8 cellular contexts compared by ENCODE assay signal in genomic region chr9:83957029-83957513, GRCh38. TPM values are rescaled to one million over a fixed set of nuclear protein-coding genes. Genes with fewer than 3 reads are reported as not detected.
DNase-seq lines count a peak whose midpoint lies in the region; ATAC-seq and TF ChIP-seq lines count a peak whose summit lies in the region.

No MANE protein-coding gene starts in this region.

- no peaks in the 10 kb centered on the region for H3K27me3 ChIP-seq in HUES64 (ENCODE audit: insufficient read depth, low read length)
- no peaks in the 10 kb centered on the region for H3K27me3 ChIP-seq in naive thymus-derived CD4-positive, alpha-beta T cell (ENCODE audit: control insufficient read depth in 2 of 2, insufficient read depth in 2 of 2, low read length in 2 of 2)

- peaks cover 3% of the 10 kb centered on the region; the same call in 1 of the 2 replicates for H3K4me1 ChIP-seq in HUES64 (ENCODE audit: insufficient read depth, low read length)
- H3K4me1 ChIP-seq in naive thymus-derived CD4-positive, alpha-beta T cell (ENCODE audit: control insufficient read depth in 2 of 2, insufficient read depth in 2 of 2, low read length in 2 of 2): peaks cover 4 to 13% of the 10 kb centered on the region in 2 donors

- WGBS in HUES64: 34% methylated on average over 12 of the region's 12 CpGs

- H3K9me3 ChIP-seq in HUES64 (ENCODE audit: insufficient read depth, low read depth, low read length): no peaks in the 10 kb centered on the region
- H3K9me3 ChIP-seq in naive thymus-derived CD4-positive, alpha-beta T cell (ENCODE audit: control insufficient read depth in 2 of 3, low read length in 3 of 3): no peaks in the 10 kb centered on the region

- H3K36me3 ChIP-seq in HUES64 (ENCODE audit: insufficient read depth, low read length): peaks cover 8% of the 10 kb centered on the region
- peaks cover 0 to 8% (median 0%) of the 10 kb centered on the region in 3 experiments for H3K36me3 ChIP-seq in naive thymus-derived CD4-positive, alpha-beta T cell (ENCODE audit: control insufficient read depth in 2 of 3, insufficient read depth in 3 of 3, low read length in 3 of 3)

- DNase-seq in central memory CD8-positive, alpha-beta T cell (ENCODE audit: low spot score in 2 of 2): no peak
- peak in 1 of 9 donors; percentile 13 for DNase-seq in naive thymus-derived CD4-positive, alpha-beta T cell
- DNase-seq in mesenteric fat pad (ENCODE audit: low spot score): no peak
- no peak for DNase-seq in AG08395 (ENCODE audit: low spot score)
- DNase-seq in omental fat pad (ENCODE audit: low spot score): no peak
- DNase-seq in NCI-H2029 (lab: John Stamatoyannopoulos, UW): no peak

- intact Hi-C loops in naive thymus-derived CD4-positive, alpha-beta T cell (cut with micrococcal nuclease): loop anchor here in 1 of 2 donors (1.0 to 5.0 kb wide), 2 partner anchors 8 to 340 kb away; no protein-coding TSS in a partner anchor

- peak overlapping the region; percentile 99 for H3K4me3 Mint-ChIP-seq in central memory CD8-positive, alpha-beta T cell
- H3K4me3 Mint-ChIP-seq in naive thymus-derived CD4-positive, alpha-beta T cell: peak overlapping the region; percentile 94 to 98 (median 95)

- H3K4me1 Mint-ChIP-seq in central memory CD8-positive, alpha-beta T cell: peaks cover 11% of the 10 kb centered on the region
- peaks cover 6 to 23% (median 19%) of the 10 kb centered on the region in 7 donors for H3K4me1 Mint-ChIP-seq in naive thymus-derived CD4-positive, alpha-beta T cell

- H3K9me3 Mint-ChIP-seq in central memory CD8-positive, alpha-beta T cell: no peaks in the 10 kb centered on the region
- H3K9me3 Mint-ChIP-seq in naive thymus-derived CD4-positive, alpha-beta T cell: no peaks in the 10 kb centered on the region

- H3K36me3 Mint-ChIP-seq in central memory CD8-positive, alpha-beta T cell (ENCODE audit: insufficient read depth): peaks cover 8% of the 10 kb centered on the region
- peaks cover 0 to 8% (median 3%) of the 10 kb centered on the region in 5 donors for H3K36me3 Mint-ChIP-seq in naive thymus-derived CD4-positive, alpha-beta T cell

- peak overlapping the region; percentile 81 for H3K9ac ChIP-seq in HUES64 (ENCODE audit: low read depth, low read length)

- H3K4me3 ChIP-seq in HUES64 (ENCODE audit: low read length): peak overlapping the region; percentile 84
- peak overlapping the region; percentile 88 for H3K4me3 ChIP-seq in naive thymus-derived CD4-positive, alpha-beta T cell (ENCODE audit: low read length)

- peak overlapping the region; percentile 96 for H3K27ac Mint-ChIP-seq in central memory CD8-positive, alpha-beta T cell (ENCODE audit: low read depth)
- H3K27ac Mint-ChIP-seq in naive thymus-derived CD4-positive, alpha-beta T cell: peak overlapping the region; percentile 88 to 98 (median 94)

- peak overlapping the region; percentile 80 for H3K27ac ChIP-seq in C4-2B
- H3K27ac ChIP-seq in HUES64 (ENCODE audit: low read depth, low read length): 0 out of 2 replicates have a peak overlapping the region, but pooled peaks have one; percentile 64
- H3K27ac ChIP-seq in naive thymus-derived CD4-positive, alpha-beta T cell (ENCODE audit: low read depth, low read length): peak overlapping the region; percentile 77

- TF ChIP-seq CTCF in C4-2B (conservative IDR thresholded peaks at IDR 0.05) (no peak), omental fat pad (IDR thresholded peaks at IDR 0.05) (no peak)

- ATAC-seq in central memory CD8-positive, alpha-beta T cell (replicated peaks; ENCODE audit: extremely low read depth, poor library complexity, severe bottlenecking): peak; percentile 38
- peak; percentile 60 for ATAC-seq in naive thymus-derived CD4-positive, alpha-beta T cell
- ATAC-seq in omental fat pad (ENCODE audit: low FRiP score): no peak

- CTCF ChIA-PET in naive thymus-derived CD4-positive, alpha-beta T cell (lab: Charles Lee): interaction anchor here (0.8 kb wide), 1 partner anchor 24 kb away, joined by 4 read pairs; the partner anchor contains the start of genes HNRNPK and RMI1

- POLR2A ChIA-PET in naive thymus-derived CD4-positive, alpha-beta T cell (lab: Charles Lee): interaction anchor here (1.3 to 1.4 kb wide), 4 partner anchors 16 to 35 kb away, joined by 3 to 24 read pairs (median 5); partner anchors contain the start of genes HNRNPK and RMI1

- no peaks in the 10 kb centered on the region for H3K27me3 Mint-ChIP-seq in central memory CD8-positive, alpha-beta T cell
- H3K27me3 Mint-ChIP-seq in naive thymus-derived CD4-positive, alpha-beta T cell: no peaks in the 10 kb centered on the region

RNA-seq across cellular contexts. Expression of gene HNRNPK, which starts 22.9 kb away (rescaled TPM):
- 747 TPM for polyA plus RNA-seq in HUES64 (2013, experiment 1 of 2)
- 693 TPM for polyA plus RNA-seq in HUES64 (2013, experiment 2 of 2)
- total RNA-seq in naive thymus-derived CD4-positive, alpha-beta T cell: 100 to 1,000 TPM; 537 to 766 (median 589) TPM
- 100 to 1,000 TPM; 918 to 958 TPM for polyA plus RNA-seq in naive thymus-derived CD4-positive, alpha-beta T cell
- 441 TPM for total RNA-seq in mesenteric fat pad
- total RNA-seq in omental fat pad: 100 to 1,000 TPM; 417 to 565 (median 429) TPM

RNA-seq across cellular contexts. Expression of gene RMI1, which starts 23.5 kb away (rescaled TPM):
- 29.8 TPM for polyA plus RNA-seq in HUES64 (2013, experiment 1 of 2)
- polyA plus RNA-seq in HUES64 (2013, experiment 2 of 2): 31.2 TPM
- 10 to 100 TPM in 1 of 5 experiments, 1 to 10 TPM in 4; 1.6 to 24.8 (median 5.2) TPM for total RNA-seq in naive thymus-derived CD4-positive, alpha-beta T cell
- polyA plus RNA-seq in naive thymus-derived CD4-positive, alpha-beta T cell: 1 to 10 TPM; 5.8 to 6.7 TPM
- 3.6 TPM for total RNA-seq in mesenteric fat pad
- total RNA-seq in omental fat pad: 1 to 10 TPM; 2.0 to 8.0 (median 2.3) TPM

RNA-seq across cellular contexts. Expression of gene KIF27, which starts 35.8 kb away (rescaled TPM):
- polyA plus RNA-seq in HUES64 (2013, experiment 1 of 2): 1.5 TPM
- 2.3 TPM for polyA plus RNA-seq in HUES64 (2013, experiment 2 of 2)
- 1 to 10 TPM; 3.5 to 6.7 (median 5.3) TPM for total RNA-seq in naive thymus-derived CD4-positive, alpha-beta T cell
- 1 to 10 TPM; 1.3 to 2.0 TPM for polyA plus RNA-seq in naive thymus-derived CD4-positive, alpha-beta T cell
- total RNA-seq in mesenteric fat pad (3.9 TPM), omental fat pad (1 to 10 TPM; 3.0 to 5.7 (median 4.4) TPM)
